In the genomic region with DNA sequence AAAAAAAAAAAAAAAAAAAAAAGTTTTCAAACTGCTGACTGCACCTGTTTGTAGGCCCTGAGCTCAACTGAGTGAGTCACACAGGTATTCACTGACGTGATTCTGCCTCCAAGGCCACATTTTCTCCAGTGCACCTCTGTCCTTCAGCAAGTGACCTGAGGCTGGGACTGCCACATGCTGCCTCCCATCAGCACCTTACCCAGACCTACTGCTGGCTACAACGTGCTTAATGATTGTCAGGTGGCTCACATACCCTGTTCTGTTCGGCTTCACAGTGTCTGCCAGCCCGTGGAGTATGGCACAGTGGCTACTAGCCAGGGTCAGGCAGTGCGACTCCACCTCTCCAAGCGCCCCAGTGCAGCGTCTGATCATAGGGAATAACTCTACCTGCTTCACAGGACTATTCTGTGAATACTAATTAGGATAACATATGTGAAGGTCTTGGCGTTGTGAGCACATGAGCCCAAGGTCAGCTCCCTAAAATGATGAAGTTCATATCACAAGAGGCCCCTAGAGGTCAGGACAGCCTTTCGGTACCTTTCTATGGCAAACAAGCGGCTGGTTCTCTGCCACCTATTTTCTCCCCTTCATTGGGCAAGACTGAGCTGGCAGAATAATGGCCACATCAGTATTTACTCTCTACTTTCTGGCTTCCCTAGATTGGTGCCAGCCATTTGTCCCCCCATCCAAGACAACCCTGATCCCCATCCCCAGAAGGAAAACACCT, we compare ENCODE assay signal across 8 cellular contexts. TPM values are rescaled to one million over a fixed set of nuclear protein-coding genes. Genes with fewer than 3 reads are reported as not detected.
DNase-seq lines count a peak whose midpoint lies in the region; ATAC-seq and TF ChIP-seq lines count a peak whose summit lies in the region.

No MANE protein-coding gene starts in this region.

- H3K4me3 ChIP-seq in OCI-LY3 (ENCODE audit: low read length), result no peak overlapping the region

- TF ChIP-seq CTCF in activated CD8-positive, alpha-beta T cell treated with anti-CD3 and anti-CD28 coated beads for 36 hours (IDR thresholded peaks at IDR 0.05), result no peak
- TF ChIP-seq CTCF in OCI-LY3 (IDR thresholded peaks at IDR 0.05; ENCODE audit: low read depth, low read length), result peak; percentile 79
- TF ChIP-seq CTCF in foreskin keratinocyte (conservative IDR thresholded peaks at IDR 0.05), result peak; percentile 63
- peak; percentile 42 for TF ChIP-seq CTCF in type B pancreatic cell (conservative IDR thresholded peaks at IDR 0.05)

- ATAC-seq in activated CD8-positive, alpha-beta T cell treated with anti-CD3 and anti-CD28 coated beads for 36 hours, result no peak
- ATAC-seq in activated CD8-positive, alpha-beta T cell treated with anti-CD3 and anti-CD28 coated beads, Interleukin-2, amount 10 ng/mL, durations not matched to agents 7 days and 5 days, result no peak
- ATAC-seq in foreskin keratinocyte (peak; percentile 81), GM19452 (IDR thresholded peaks at IDR 0.05; ENCODE audit: unreplicated experiment) (no peak), GM18909 (IDR thresholded peaks at IDR 0.05; ENCODE audit: poor library complexity, unreplicated experiment) (no peak), GM19397 (IDR thresholded peaks at IDR 0.05; ENCODE audit: unreplicated experiment) (no peak)

- H3K27me3 ChIP-seq in OCI-LY3 (ENCODE audit: low read depth, low read length) (peaks cover 25% of the 10 kb centered on the region), foreskin keratinocyte (no peaks in the 10 kb centered on the region)

- H4K20me1 ChIP-seq in OCI-LY3 (ENCODE audit: insufficient read depth, low read length), result no peaks in the 10 kb centered on the region

- intact Hi-C loops in activated CD8-positive, alpha-beta T cell treated with anti-CD3 and anti-CD28 coated beads for 36 hours (cut with micrococcal nuclease), result loop anchor here (10.0 kb wide), 1 partner anchor 82 kb away; no protein-coding TSS in a partner anchor

- H3K4me2 ChIP-seq in OCI-LY3 (ENCODE audit: low read length), result no peak overlapping the region

- H2AFZ ChIP-seq in OCI-LY3 (ENCODE audit: low read depth, low read length), result no peak overlapping the region

- no peaks in the 10 kb centered on the region for H3K36me3 Mint-ChIP-seq in activated CD8-positive, alpha-beta T cell treated with anti-CD3 and anti-CD28 coated beads for 36 hours (ENCODE audit: low read depth)
- H3K36me3 Mint-ChIP-seq in activated CD8-positive, alpha-beta T cell treated with anti-CD3 and anti-CD28 coated beads, Interleukin-2, amount 10 ng/mL, durations not matched to agents 7 days and 5 days (ENCODE audit: low read depth), result no peaks in the 10 kb centered on the region
- no peaks in the 10 kb centered on the region for H3K36me3 Mint-ChIP-seq in type B pancreatic cell

- CTCF ChIA-PET in activated CD8-positive, alpha-beta T cell treated with anti-CD3 and anti-CD28 coated beads for 36 hours (lab: Charles Lee), result interaction anchor here (1.1 to 2.6 kb wide), 5 partner anchors 24 to 86 kb away, joined by 3 to 14 read pairs (median 4); no protein-coding TSS in a partner anchor
- CTCF ChIA-PET in activated CD8-positive, alpha-beta T cell treated with anti-CD3 and anti-CD28 coated beads, Interleukin-2, amount 10 ng/mL, durations not matched to agents 7 days and 5 days (lab: Charles Lee), result interaction anchor here (1.5 kb wide), 1 partner anchor 86 kb away, joined by 12 read pairs; no protein-coding TSS in a partner anchor

- no peaks in the 10 kb centered on the region for H3K9me3 ChIP-seq in OCI-LY3 (ENCODE audit: insufficient read depth, low read length)

- H3K9me3 Mint-ChIP-seq in activated CD8-positive, alpha-beta T cell treated with anti-CD3 and anti-CD28 coated beads for 36 hours, result no peaks in the 10 kb centered on the region
- no peaks in the 10 kb centered on the region for H3K9me3 Mint-ChIP-seq in activated CD8-positive, alpha-beta T cell treated with anti-CD3 and anti-CD28 coated beads, Interleukin-2, amount 10 ng/mL, durations not matched to agents 7 days and 5 days (ENCODE audit: insufficient read depth)
- H3K9me3 Mint-ChIP-seq in type B pancreatic cell, result no peaks in the 10 kb centered on the region

- H3K79me2 ChIP-seq in OCI-LY3 (ENCODE audit: low read length), result no peaks in the 10 kb centered on the region

- H3K36me3 ChIP-seq in OCI-LY3 (replicated peaks; ENCODE audit: low read depth, low read length), result no peaks in the 10 kb centered on the region

- no peaks in the 10 kb centered on the region for H3K4me1 Mint-ChIP-seq in activated CD8-positive, alpha-beta T cell treated with anti-CD3 and anti-CD28 coated beads for 36 hours (ENCODE audit: low read depth)
- H3K4me1 Mint-ChIP-seq in activated CD8-positive, alpha-beta T cell treated with anti-CD3 and anti-CD28 coated beads, Interleukin-2, amount 10 ng/mL, durations not matched to agents 7 days and 5 days (ENCODE audit: low read depth), result no peaks in the 10 kb centered on the region
- H3K4me1 Mint-ChIP-seq in type B pancreatic cell (ENCODE audit: unreplicated experiment), result peaks cover 45% of the 10 kb centered on the region

- H3K4me1 ChIP-seq in OCI-LY3 (ENCODE audit: low read length) (0 out of 2 replicates have a peak, but pooled peaks cover 3% of the 10 kb centered on the region), foreskin keratinocyte (peaks cover 6% of the 10 kb centered on the region)

- H3K4me3 Mint-ChIP-seq in activated CD8-positive, alpha-beta T cell treated with anti-CD3 and anti-CD28 coated beads for 36 hours, result no peak overlapping the region
- H3K4me3 Mint-ChIP-seq in activated CD8-positive, alpha-beta T cell treated with anti-CD3 and anti-CD28 coated beads, Interleukin-2, amount 10 ng/mL, durations not matched to agents 7 days and 5 days, result no peak overlapping the region
- no peak overlapping the region for H3K4me3 Mint-ChIP-seq in type B pancreatic cell

- peaks cover 3% of the 10 kb centered on the region for H3K27me3 Mint-ChIP-seq in activated CD8-positive, alpha-beta T cell treated with anti-CD3 and anti-CD28 coated beads for 36 hours
- H3K27me3 Mint-ChIP-seq in activated CD8-positive, alpha-beta T cell treated with anti-CD3 and anti-CD28 coated beads, Interleukin-2, amount 10 ng/mL, durations not matched to agents 7 days and 5 days (ENCODE audit: low read depth), result peaks cover 8% of the 10 kb centered on the region
- peaks cover 2% of the 10 kb centered on the region for H3K27me3 Mint-ChIP-seq in type B pancreatic cell

- H3K27ac Mint-ChIP-seq in activated CD8-positive, alpha-beta T cell treated with anti-CD3 and anti-CD28 coated beads for 36 hours, result no peak overlapping the region
- no peak overlapping the region for H3K27ac Mint-ChIP-seq in activated CD8-positive, alpha-beta T cell treated with anti-CD3 and anti-CD28 coated beads, Interleukin-2, amount 10 ng/mL, durations not matched to agents 7 days and 5 days
- peak overlapping the region; percentile 96 for H3K27ac Mint-ChIP-seq in type B pancreatic cell

- no peak overlapping the region for H3K9ac ChIP-seq in OCI-LY3 (ENCODE audit: low read length)

- peak; percentile 25 for DNase-seq in activated CD8-positive, alpha-beta T cell treated with anti-CD3 and anti-CD28 coated beads for 36 hours
- DNase-seq in activated CD8-positive, alpha-beta T cell treated with anti-CD3 and anti-CD28 coated beads, Interleukin-2, amount 10 ng/mL, durations not matched to agents 7 days and 5 days, result no peak
- DNase-seq in foreskin keratinocyte, result peak in 1 of 2 donors; percentile 71
- no peak for DNase-seq in type B pancreatic cell (ENCODE audit: extremely low spot score, unreplicated experiment)

- H3K27ac ChIP-seq in OCI-LY3 (ENCODE audit: low read length) (no peak overlapping the region), foreskin keratinocyte (no peak overlapping the region)

- POLR2A ChIA-PET in activated CD8-positive, alpha-beta T cell treated with anti-CD3 and anti-CD28 coated beads for 36 hours (lab: Charles Lee), result no interaction called here
- POLR2A ChIA-PET in activated CD8-positive, alpha-beta T cell treated with anti-CD3 and anti-CD28 coated beads, Interleukin-2, amount 10 ng/mL, durations not matched to agents 7 days and 5 days (lab: Charles Lee), result no interaction called here

RNA-seq across cellular contexts. Expression of gene RIPOR3, which starts 28.1 kb away (rescaled TPM):
- not detected for total RNA-seq in activated CD8-positive, alpha-beta T cell treated with anti-CD3 and anti-CD28 coated beads for 36 hours
- not detected for total RNA-seq in activated CD8-positive, alpha-beta T cell treated with anti-CD3 and anti-CD28 coated beads, Interleukin-2, amount 10 ng/mL, durations not matched to agents 7 days and 5 days
- total RNA-seq in foreskin keratinocyte (0.07 TPM in 2 replicates), type B pancreatic cell (ENCODE audit: low replicate concordance) (1.9 and 5.1 TPM in 2 replicates)
- polyA plus RNA-seq in foreskin keratinocyte, result 0.06 TPM in 2 replicates
